21 cellular contexts compared by ENCODE assay signal in genomic region chr4:101972791-101973190, GRCh38.
DNase-seq lines count a peak whose midpoint lies in the region; ATAC-seq, FAIRE-seq and TF ChIP-seq lines count a peak whose summit lies in the region.
"Had no signal": no experiment of that assay in that cellular context is flagged by ENCODE, and none has a peak within 500 bp of the region (broad histone marks: within the 10 kb centered on the region; RNA-seq: fewer than 3 reads in every experiment).

No MANE protein-coding gene starts in this region.

- peak overlapping the region; percentile 33 for H3K27ac Mint-ChIP-seq in activated B cell treated with CpG ODN at 0.5 μM for 24 hours
- H3K27ac Mint-ChIP-seq: activated CD4-positive, alpha-beta memory T cell treated with anti-CD3 and anti-CD28 coated beads for 36 hours; CD14-positive monocyte; stimulated activated effector memory CD8-positive, alpha-beta T cell treated with anti-CD3 and anti-CD28 coated beads, Interleukin-12 subunit alpha, Interleukin-12 subunit beta, amount 100 ng/mL, for 72 hours had no signal

- H3K14ac ChIP-seq in trophoblast cell (ENCODE audit: low read length): no peak overlapping the region

- H3K23ac ChIP-seq in trophoblast cell (ENCODE audit: low read length): no peak overlapping the region

- ATAC-seq in HG03095 (IDR thresholded peaks at IDR 0.05; ENCODE audit: unreplicated experiment): peak; percentile 51
- peak; percentile 65 for ATAC-seq in activated B cell treated with CpG ODN at 0.5 μM for 24 hours (ENCODE audit: low read depth)
- ATAC-seq: HepG2; left ventricle myocardium superior; stimulated activated effector memory CD8-positive, alpha-beta T cell treated with anti-CD3 and anti-CD28 coated beads, Interleukin-12 subunit alpha, Interleukin-12 subunit beta, amount 100 ng/mL, for 72 hours had no signal

- no peak overlapping the region for H2BK5ac ChIP-seq in trophoblast cell (ENCODE audit: low read depth, low read length, poor library complexity)

- peaks cover 77% of the 10 kb centered on the region for H3K4me1 Mint-ChIP-seq in activated B cell treated with CpG ODN at 0.5 μM for 24 hours
- H3K4me1 Mint-ChIP-seq: CD14-positive monocyte; stimulated activated effector memory CD8-positive, alpha-beta T cell treated with anti-CD3 and anti-CD28 coated beads, Interleukin-12 subunit alpha, Interleukin-12 subunit beta, amount 100 ng/mL, for 72 hours had no signal

- no peak overlapping the region for H3K9ac ChIP-seq in trophoblast cell (ENCODE audit: low read length)

- H3K9me3 ChIP-seq in tibial artery (no peaks in the 10 kb centered on the region), trophoblast cell (ENCODE audit: insufficient read depth, low read depth, low read length) (no peaks in the 10 kb centered on the region)
- H3K9me3 ChIP-seq: testis had no signal

- H3K4me3 Mint-ChIP-seq in activated B cell treated with CpG ODN at 0.5 μM for 24 hours: peak overlapping the region; percentile 33
- H3K4me3 Mint-ChIP-seq: activated CD4-positive, alpha-beta memory T cell treated with anti-CD3 and anti-CD28 coated beads for 36 hours; CD14-positive monocyte; stimulated activated effector memory CD8-positive, alpha-beta T cell treated with anti-CD3 and anti-CD28 coated beads, Interleukin-12 subunit alpha, Interleukin-12 subunit beta, amount 100 ng/mL, for 72 hours had no signal

- intact Hi-C loops in activated B cell treated with CpG ODN at 0.5 μM for 24 hours (cut with micrococcal nuclease): no loop called here
- intact Hi-C loops in tibial artery (cut with DNase I; ENCODE audit: low total_unique reads): no loop called here

- H4K12ac ChIP-seq in trophoblast cell (ENCODE audit: low read depth, low read length): no peak overlapping the region

- H3K27ac ChIP-seq in tibial artery: no peak overlapping the region
- no peak overlapping the region for H3K27ac ChIP-seq in trophoblast cell (ENCODE audit: low read depth, low read length)
- H3K27ac ChIP-seq: brain microvascular endothelial cell, testis, VCaP had no signal

- H2AK5ac ChIP-seq in trophoblast cell (ENCODE audit: low read length): no peak overlapping the region

- no peak for DNase-seq in GM12892 (ENCODE audit: insufficient read length)
- DNase-seq in activated B cell treated with CpG ODN at 0.5 μM for 24 hours: no peak
- peak; percentile 39 for DNase-seq in kidney tubule cell (ENCODE audit: low spot score)
- DNase-seq in tibial artery: no peak
- no peak for DNase-seq in mucosa of gallbladder (ENCODE audit: low spot score)
- DNase-seq in NCI-H1436 treated with DMSO at 0.1 percent for 48 hours (lab: John Stamatoyannopoulos, UW): no peak
- no peak for DNase-seq in trophoblast cell
- DNase-seq: activated CD4-positive, alpha-beta memory T cell treated with anti-CD3 and anti-CD28 coated beads for 36 hours; activated T-cell treated with anti-CD3 and anti-CD28 coated beads, Interleukin-2, amount 50 U/mL, for 1 hour; brain microvascular endothelial cell; cortex of kidney; left ventricle myocardium superior; NCI-H2107; NCI-H524; testis had no signal

- H2BK120ac ChIP-seq in trophoblast cell (ENCODE audit: insufficient read depth, low read length, poor library complexity): no peak overlapping the region

- FAIRE-seq in GM12892 (lab: Jason Lieb, UNC): peak; percentile 48
- FAIRE-seq: D721Med, HepG2 had no signal

- CTCF ChIA-PET in activated B cell treated with CpG ODN at 0.5 μM for 24 hours (lab: Charles Lee): no interaction called here

- TF ChIP-seq CTCF in activated B cell treated with CpG ODN at 0.5 μM for 24 hours (IDR thresholded peaks at IDR 0.05) (no peak), tibial artery (IDR thresholded peaks at IDR 0.05) (no peak)

- no peak overlapping the region for H2BK12ac ChIP-seq in trophoblast cell (ENCODE audit: low read length)

- H3K4ac ChIP-seq in trophoblast cell (ENCODE audit: low read depth, low read length): no peak overlapping the region

- H3K9me3 Mint-ChIP-seq in activated B cell treated with CpG ODN at 0.5 μM for 24 hours: no peaks in the 10 kb centered on the region
- H3K9me3 Mint-ChIP-seq: activated CD4-positive, alpha-beta memory T cell treated with anti-CD3 and anti-CD28 coated beads for 36 hours; CD14-positive monocyte; stimulated activated effector memory CD8-positive, alpha-beta T cell treated with anti-CD3 and anti-CD28 coated beads, Interleukin-12 subunit alpha, Interleukin-12 subunit beta, amount 100 ng/mL, for 72 hours had no signal

- no peak overlapping the region for H3K4me2 ChIP-seq in trophoblast cell (ENCODE audit: low read length)

- H2AFZ ChIP-seq in trophoblast cell (ENCODE audit: insufficient read depth, low read length, poor library complexity): no peak overlapping the region

- no peak for TF ChIP-seq POLR2A in GM12892 (IDR thresholded peaks at IDR 0.05; ENCODE audit: low read depth, low read length)

- no peaks in the 10 kb centered on the region for H3K27me3 Mint-ChIP-seq in activated B cell treated with CpG ODN at 0.5 μM for 24 hours

- H3K4me1 ChIP-seq in tibial artery (no peaks in the 10 kb centered on the region), trophoblast cell (ENCODE audit: control insufficient read depth in 1 of 2, insufficient read depth in 2 of 2, low read length in 2 of 2) (no peaks in the 10 kb centered on the region)
- H3K4me1 ChIP-seq: testis had no signal

- peaks cover 70% of the 10 kb centered on the region for H3K36me3 Mint-ChIP-seq in activated B cell treated with CpG ODN at 0.5 μM for 24 hours (ENCODE audit: low read depth)
- H3K36me3 Mint-ChIP-seq: activated CD4-positive, alpha-beta memory T cell treated with anti-CD3 and anti-CD28 coated beads for 36 hours; CD14-positive monocyte; stimulated activated effector memory CD8-positive, alpha-beta T cell treated with anti-CD3 and anti-CD28 coated beads, Interleukin-12 subunit alpha, Interleukin-12 subunit beta, amount 100 ng/mL, for 72 hours had no signal

- no peaks in the 10 kb centered on the region for H3K79me2 ChIP-seq in trophoblast cell (ENCODE audit: control insufficient read depth, insufficient read depth, low read length, poor library complexity)

- H4K8ac ChIP-seq in trophoblast cell (ENCODE audit: low read depth, low read length): no peak overlapping the region

- H3K18ac ChIP-seq in trophoblast cell (ENCODE audit: low read length): no peak overlapping the region

- H3K4me3 ChIP-seq in tibial artery: no peak overlapping the region
- no peak overlapping the region for H3K4me3 ChIP-seq in trophoblast cell (ENCODE audit: low read depth, low read length)
- H3K4me3 ChIP-seq: testis had no signal

- H4K91ac ChIP-seq in trophoblast cell (ENCODE audit: low read depth, low read length): no peak overlapping the region

- H3K36me3 ChIP-seq in tibial artery (no peaks in the 10 kb centered on the region), trophoblast cell (ENCODE audit: control insufficient read depth in 1 of 2, insufficient read depth in 2 of 2, low read length in 2 of 2) (no peaks in the 10 kb centered on the region)
- H3K36me3 ChIP-seq: brain microvascular endothelial cell had no signal

- H3K79me1 ChIP-seq in trophoblast cell (ENCODE audit: low read length): no peaks in the 10 kb centered on the region

- WGBS in trophoblast cell (ENCODE audit: extremely low coverage, insufficient coverage, insufficient read length): no CpG with 5 or more reads among the region's 2 CpGs

- POLR2A ChIA-PET in activated B cell treated with CpG ODN at 0.5 μM for 24 hours (lab: Charles Lee): interaction anchor here (0.6 to 1.2 kb wide), 4 partner anchors 24 to 926 kb away, joined by 3 read pairs; no protein-coding TSS in a partner anchor

- H3K27me3 ChIP-seq in tibial artery (no peaks in the 10 kb centered on the region), trophoblast cell (ENCODE audit: insufficient read depth, low read length) (no peaks in the 10 kb centered on the region)
- H3K27me3 ChIP-seq: brain microvascular endothelial cell, testis had no signal
